8 cellular contexts compared by ENCODE assay signal in the genomic region with DNA sequence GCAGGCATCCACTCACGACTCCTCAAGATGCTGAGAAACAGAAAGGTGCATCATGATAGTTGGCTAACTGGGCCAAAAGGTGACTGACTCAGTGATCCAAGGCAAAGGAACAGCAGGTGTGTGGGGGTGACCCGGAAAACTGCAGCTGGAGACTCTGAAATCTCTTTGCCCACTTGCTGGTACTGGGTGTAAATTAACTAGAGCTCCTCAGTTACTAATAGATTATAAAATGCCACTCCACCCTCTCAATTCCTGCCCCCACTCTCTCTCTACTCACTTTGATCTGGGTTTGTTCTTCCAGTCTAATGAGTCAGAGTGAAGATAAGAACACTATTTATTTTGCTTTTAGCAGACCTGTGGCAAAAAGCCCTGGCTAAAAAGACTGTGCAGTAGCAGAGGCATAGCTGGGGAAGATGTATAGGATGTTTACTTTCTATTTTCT. TPM values are rescaled to one million over a fixed set of nuclear protein-coding genes. Genes with fewer than 3 reads are reported as not detected.
DNase-seq lines count a peak whose midpoint lies in the region; ATAC-seq and TF ChIP-seq lines count a peak whose summit lies in the region.

No MANE protein-coding gene starts in this region.

- H3K36me3 ChIP-seq in SK-N-SH (replicated peaks in 1 of 2; ENCODE audit: control insufficient read depth in 1 of 2, insufficient read depth in 2 of 2, low read length in 1 of 2) (no peaks in the 10 kb centered on the region), PC-9 (ENCODE audit: low read depth) (no peaks in the 10 kb centered on the region), trophoblast cell (ENCODE audit: control insufficient read depth in 1 of 2, insufficient read depth in 2 of 2, low read length in 2 of 2) (no peaks in the 10 kb centered on the region)

- H3F3A ChIP-seq in SK-N-SH (replicated peaks; ENCODE audit: insufficient read depth) (no peaks in the 10 kb centered on the region), PC-9 (ENCODE audit: insufficient read depth, low read depth) (peaks cover 53% of the 10 kb centered on the region)

- H2AFZ ChIP-seq in SK-N-SH (ENCODE audit: low read depth) (peak overlapping the region; percentile 10; the same call in 1 of the 2 replicates), PC-9 (no peak overlapping the region), trophoblast cell (ENCODE audit: insufficient read depth, low read length, poor library complexity) (no peak overlapping the region)

- intact Hi-C loops in PC-9 (cut with micrococcal nuclease; ENCODE audit: unreplicated experiment) = loop anchor here (2.0 kb wide), 1 partner anchor 138 kb away; no protein-coding TSS in a partner anchor

- peak overlapping the region; percentile 60 for H3K14ac ChIP-seq in trophoblast cell (ENCODE audit: low read length)

- no peak overlapping the region for H3K4me3 ChIP-seq in SK-N-SH (ENCODE audit: low read depth in 2 of 2, low read length in 1 of 2)
- H3K4me3 ChIP-seq in PC-9 = no peak overlapping the region
- no peak overlapping the region for H3K4me3 ChIP-seq in trophoblast cell (ENCODE audit: low read depth, low read length)

- H3K9me2 ChIP-seq in SK-N-SH (no peaks in the 10 kb centered on the region), PC-9 (ENCODE audit: insufficient read depth) (no peaks in the 10 kb centered on the region)

- no peak for TF ChIP-seq RAD21 in SK-N-SH (IDR thresholded peaks at IDR 0.05; ENCODE audit: low read length)

- H4K12ac ChIP-seq in trophoblast cell (ENCODE audit: low read depth, low read length) = no peak overlapping the region

- H3K4me1 ChIP-seq in SK-N-SH (ENCODE audit: control insufficient read depth in 1 of 2, insufficient read depth in 2 of 2, low read depth in 1 of 2, low read length in 1 of 2) = peaks cover 0 to 12% of the 10 kb centered on the region in 2 experiments; a peak in 2 of 4 replicates
- peaks cover 67% of the 10 kb centered on the region for H3K4me1 ChIP-seq in PC-9 (replicated peaks; ENCODE audit: insufficient read depth)
- peaks cover 25 to 40% of the 10 kb centered on the region in 2 experiments for H3K4me1 ChIP-seq in trophoblast cell (ENCODE audit: control insufficient read depth in 1 of 2, insufficient read depth in 2 of 2, low read length in 2 of 2)

- H3K27ac ChIP-seq in SK-N-SH (ENCODE audit: low read depth in 2 of 2, low read length in 1 of 2) (no peak overlapping the region), PC-9 (peak overlapping the region; percentile 40), trophoblast cell (ENCODE audit: low read depth, low read length) (peak overlapping the region; percentile 96)

- H3K79me2 ChIP-seq in SK-N-SH (ENCODE audit: insufficient read depth) (no peaks in the 10 kb centered on the region), PC-9 (ENCODE audit: low read depth) (no peaks in the 10 kb centered on the region), trophoblast cell (ENCODE audit: control insufficient read depth, insufficient read depth, low read length, poor library complexity) (peaks cover 2% of the 10 kb centered on the region)

- no peaks in the 10 kb centered on the region for H3K9me3 ChIP-seq in SK-N-SH
- H3K9me3 ChIP-seq in PC-9 (ENCODE audit: insufficient read depth, low read depth) = no peaks in the 10 kb centered on the region
- no peaks in the 10 kb centered on the region for H3K9me3 ChIP-seq in trophoblast cell (ENCODE audit: insufficient read depth, low read depth, low read length)

- 64% methylated on average over 2 of the region's 2 CpGs for WGBS in SK-N-SH (ENCODE audit: low lambda C conversion rate)
- WGBS in trophoblast cell (ENCODE audit: extremely low coverage, insufficient coverage, insufficient read length) = no CpG with 5 or more reads among the region's 2 CpGs

- H3K23ac ChIP-seq in trophoblast cell (ENCODE audit: low read length) = no peak overlapping the region

- TF ChIP-seq EP300 in SK-N-SH (IDR thresholded peaks at IDR 0.05; ENCODE audit: borderline replicate concordance in 1 of 2, low read depth in 1 of 2, low read length in 1 of 2) = no peak

- H3K27me3 ChIP-seq in SK-N-SH (ENCODE audit: insufficient read depth) (no peaks in the 10 kb centered on the region), PC-9 (ENCODE audit: insufficient read depth, low read depth) (no peaks in the 10 kb centered on the region), trophoblast cell (ENCODE audit: insufficient read depth, low read length) (no peaks in the 10 kb centered on the region)

- DNase-seq in SK-N-SH (no peak), PC-9 (peak in 1 of 2 experiments; percentile 81), erythroblast (lab: John Stamatoyannopoulos, UW) (peak; percentile 74 to 78), trophoblast cell (peak; percentile 62 to 69), mesenteric fat pad (ENCODE audit: low spot score) (no peak)
- DNase-seq in stimulated activated CD4-positive, alpha-beta T cell treated with anti-CD3 and anti-CD28 coated beads, Interleukin-1b, Interleukin-23, amount 100 ng/mL, for 48 hours = no peak

- H3K4ac ChIP-seq in trophoblast cell (ENCODE audit: low read depth, low read length) = peak overlapping the region; percentile 22

- TF ChIP-seq POLR2A in erythroblast (IDR thresholded peaks at IDR 0.05; ENCODE audit: low read length) = peak; percentile 79

- H4K20me1 ChIP-seq in SK-N-SH (ENCODE audit: insufficient read depth) = no peaks in the 10 kb centered on the region
- no peaks in the 10 kb centered on the region for H4K20me1 ChIP-seq in PC-9 (ENCODE audit: insufficient read depth)

- H2BK120ac ChIP-seq in trophoblast cell (ENCODE audit: insufficient read depth, low read length, poor library complexity) = peak overlapping the region; percentile 56

- CTCF ChIA-PET in SK-N-SH (lab: Yijun Ruan, JAX) = interaction anchor here (0.7 to 6.2 kb wide), 9 partner anchors 10 to 448 kb away, joined by 3 to 57 read pairs (median 4); no protein-coding TSS in a partner anchor
- CTCF ChIA-PET in PC-9 (lab: Charles Lee) = interaction anchor here (0.6 to 1.2 kb wide), 5 partner anchors 31 to 270 kb away, joined by 3 to 16 read pairs (median 3); no protein-coding TSS in a partner anchor

- peak overlapping the region; percentile 34 for H4K8ac ChIP-seq in trophoblast cell (ENCODE audit: low read depth, low read length)

- POLR2A ChIA-PET in SK-N-SH (lab: Yijun Ruan, JAX) = no interaction called here
- POLR2A ChIA-PET in PC-9 (lab: Charles Lee; ENCODE audit: unreplicated experiment) = interaction anchor here (0.6 kb wide), 2 partner anchors 20 to 92 kb away, joined by 5 read pairs; no protein-coding TSS in a partner anchor

- peak overlapping the region; percentile 13 for H2AK5ac ChIP-seq in trophoblast cell (ENCODE audit: low read length)

- peaks cover 46% of the 10 kb centered on the region for H3K79me1 ChIP-seq in trophoblast cell (ENCODE audit: low read length)

- TF ChIP-seq CTCF in SK-N-SH (IDR thresholded peaks at IDR 0.05) (no peak), PC-9 (conservative IDR thresholded peaks at IDR 0.05) (no peak)

- H3K4me2 ChIP-seq in SK-N-SH = no peak overlapping the region
- H3K4me2 ChIP-seq in PC-9 = peak overlapping the region; percentile 76
- H3K4me2 ChIP-seq in trophoblast cell (ENCODE audit: low read length) = peak overlapping the region; percentile 41

- H3K9ac ChIP-seq in SK-N-SH (no peak overlapping the region), trophoblast cell (ENCODE audit: low read length) (peak overlapping the region; percentile 24)

- H2BK5ac ChIP-seq in trophoblast cell (ENCODE audit: low read depth, low read length, poor library complexity) = peak overlapping the region; percentile 88

- no TSS peak for BruUV-seq in PC-9 (replicated peaks; lab: Mats Ljungman, UMichigan)

- H4K91ac ChIP-seq in trophoblast cell (ENCODE audit: low read depth, low read length) = peak overlapping the region; percentile 86

- peak overlapping the region; percentile 55 for H2BK12ac ChIP-seq in trophoblast cell (ENCODE audit: low read length)

- H3K18ac ChIP-seq in trophoblast cell (ENCODE audit: low read length) = peak overlapping the region; percentile 23

- ATAC-seq in SK-N-SH treated with all-trans-retinoic acid at 6 μM for 48 hours (no peak), GM19328 (IDR thresholded peaks at IDR 0.05; ENCODE audit: unreplicated experiment) (no peak)

TF ChIP-seq in SK-N-SH, 30 proteins besides CTCF, POLR2A, EP300 and RAD21:
- TF ChIP-seq TCF12 (IDR thresholded peaks at IDR 0.05) (peak; percentile 4; the same call in 1 of the 2 replicates), FOXJ3 (CRISPR knock-in tag; IDR thresholded peaks at IDR 0.05) (no peak)

TF ChIP-seq in SK-N-SH treated with all-trans-retinoic acid at 6 μM for 48 hours, 23 proteins besides CTCF, POLR2A, EP300 and RAD21 (continues in another document):
- TF ChIP-seq RARB (CRISPR knock-in tag; IDR thresholded peaks at IDR 0.05) (no peak), PPARA (CRISPR knock-in tag; IDR thresholded peaks at IDR 0.05; ENCODE audit: borderline replicate concordance) (no peak)
- TF ChIP-seq, protein P1, sequence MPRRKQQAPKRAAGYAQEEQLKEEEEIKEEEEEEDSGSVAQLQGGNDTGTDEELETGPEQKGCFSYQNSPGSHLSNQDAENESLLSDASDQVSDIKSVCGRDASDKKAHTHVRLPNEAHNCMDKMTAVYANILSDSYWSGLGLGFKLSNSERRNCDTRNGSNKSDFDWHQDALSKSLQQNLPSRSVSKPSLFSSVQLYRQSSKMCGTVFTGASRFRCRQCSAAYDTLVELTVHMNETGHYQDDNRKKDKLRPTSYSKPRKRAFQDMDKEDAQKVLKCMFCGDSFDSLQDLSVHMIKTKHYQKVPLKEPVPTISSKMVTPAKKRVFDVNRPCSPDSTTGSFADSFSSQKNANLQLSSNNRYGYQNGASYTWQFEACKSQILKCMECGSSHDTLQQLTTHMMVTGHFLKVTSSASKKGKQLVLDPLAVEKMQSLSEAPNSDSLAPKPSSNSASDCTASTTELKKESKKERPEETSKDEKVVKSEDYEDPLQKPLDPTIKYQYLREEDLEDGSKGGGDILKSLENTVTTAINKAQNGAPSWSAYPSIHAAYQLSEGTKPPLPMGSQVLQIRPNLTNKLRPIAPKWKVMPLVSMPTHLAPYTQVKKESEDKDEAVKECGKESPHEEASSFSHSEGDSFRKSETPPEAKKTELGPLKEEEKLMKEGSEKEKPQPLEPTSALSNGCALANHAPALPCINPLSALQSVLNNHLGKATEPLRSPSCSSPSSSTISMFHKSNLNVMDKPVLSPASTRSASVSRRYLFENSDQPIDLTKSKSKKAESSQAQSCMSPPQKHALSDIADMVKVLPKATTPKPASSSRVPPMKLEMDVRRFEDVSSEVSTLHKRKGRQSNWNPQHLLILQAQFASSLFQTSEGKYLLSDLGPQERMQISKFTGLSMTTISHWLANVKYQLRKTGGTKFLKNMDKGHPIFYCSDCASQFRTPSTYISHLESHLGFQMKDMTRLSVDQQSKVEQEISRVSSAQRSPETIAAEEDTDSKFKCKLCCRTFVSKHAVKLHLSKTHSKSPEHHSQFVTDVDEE (CRISPR knock-in tag; IDR thresholded peaks at IDR 0.05) = no peak

RNA-seq across cellular contexts. Expression of a gene that starts 7.2 kb away (rescaled TPM):
- 20.6 and 31.4 TPM in 2 replicates for polyA plus RNA-seq in SK-N-SH (2012; rRNA removed)
- polyA plus RNA-seq in SK-N-SH (2012; cell fraction: cytosol; rRNA removed) = 26.9 and 28.5 TPM in 2 replicates
- 10.9 and 20.1 TPM in 2 replicates for polyA plus RNA-seq in SK-N-SH (2012; cell fraction: nucleus; rRNA removed)
- total RNA-seq in PC-9 (2021) = 21.3 and 26.5 TPM in 2 replicates
- polyA plus RNA-seq in trophoblast cell (2013) = 24.8 and 24.9 TPM in 2 replicates
- total RNA-seq in mesenteric fat pad = 16.6 TPM

RNA-seq across cellular contexts. Expression of a gene that starts 30.5 kb away (rescaled TPM):
- polyA plus RNA-seq in SK-N-SH (2012; rRNA removed) = not detected in 2 replicates
- not detected in 2 replicates for polyA plus RNA-seq in SK-N-SH (2012; cell fraction: cytosol; rRNA removed)
- not detected in 2 replicates for polyA plus RNA-seq in SK-N-SH (2012; cell fraction: nucleus; rRNA removed)
- not detected in 2 replicates for total RNA-seq in PC-9 (2021)
- 36.7 and 38.1 TPM in 2 replicates for polyA plus RNA-seq in trophoblast cell (2013)
- total RNA-seq in mesenteric fat pad = not detected

Comparison
In these comparisons a context has a peak if more than half of its experiments do, and no peak if none do; other contexts are left out.
1. DNase-seq: peak in erythroblast (2 of 2) and trophoblast cell (2 of 2); none in SK-N-SH (single experiment), mesenteric fat pad (single experiment) and stimulated activated CD4-positive, alpha-beta T cell treated with anti-CD3 and anti-CD28 coated beads, Interleukin-1b, Interleukin-23, amount 100 ng/mL, for 48 hours (single experiment).
2. H3K27ac ChIP-seq: peak in PC-9 (single experiment) and trophoblast cell (single experiment); none in SK-N-SH (0 of 2).